In genomic region chr3:119779731-119780383, GRCh38 we compare ENCODE assay signal across 19 cellular contexts. TPM values are rescaled to one million over a fixed set of nuclear protein-coding genes. Genes with fewer than 3 reads are reported as not detected.
DNase-seq lines count a peak whose midpoint lies in the region; ATAC-seq lines count a peak whose summit lies in the region.
"Had no signal": no experiment of that assay in that cellular context is flagged by ENCODE, and none has a peak within 500 bp of the region (broad histone marks: within the 10 kb centered on the region; RNA-seq: fewer than 3 reads in every experiment).

No MANE protein-coding gene starts in this region.

- H4K8ac ChIP-seq in mesendoderm (ENCODE audit: low read depth, low read length), result no peak overlapping the region

- H3K36me3 Mint-ChIP-seq in immature natural killer cell, result no peaks in the 10 kb centered on the region

- no peak overlapping the region for H2AK5ac ChIP-seq in mesendoderm (ENCODE audit: low read length)

- H3K23ac ChIP-seq in mesendoderm (ENCODE audit: low read length), result no peak overlapping the region

- H3K56ac ChIP-seq in mesendoderm (ENCODE audit: low read length), result no peak overlapping the region

- H3K27ac ChIP-seq in mesendoderm (ENCODE audit: low read depth, low read length), result no peak overlapping the region
- H3K27ac ChIP-seq: coronary artery, KMS-11, suprapubic skin had no signal

- no peaks in the 10 kb centered on the region for H3K27me3 ChIP-seq in mesendoderm (ENCODE audit: insufficient read depth, low read length, poor library complexity)
- H3K27me3 ChIP-seq: suprapubic skin had no signal

- no CpG with 5 or more reads among the region's 2 CpGs for WGBS in mesendoderm (ENCODE audit: extremely low coverage, insufficient coverage, low lambda C conversion rate)

- peak; percentile 2 for DNase-seq in kidney tubule cell (ENCODE audit: low spot score)
- no peak for DNase-seq in mesendoderm
- no peak for DNase-seq in immature natural killer cell
- DNase-seq in occipital lobe (lab: John Stamatoyannopoulos, UW), result no peak
- no peak for DNase-seq in NK-92 (lab: John Stamatoyannopoulos, UW; ENCODE audit: unreplicated experiment)
- DNase-seq: activated CD4-positive, alpha-beta T cell treated with anti-CD3 and anti-CD28 coated beads for 48 hours; activated naive CD4-positive, alpha-beta T cell treated with Interleukin-2 at 50 U/mL for 16 hours; foreskin melanocyte; posterior cingulate gyrus; stimulated activated CD4-positive, alpha-beta T cell treated with anti-CD3 and anti-CD28 coated beads, Interleukin-4, amount 100 ng/mL, for 4 hours had no signal

- H3K4me1 Mint-ChIP-seq in immature natural killer cell, result no peaks in the 10 kb centered on the region

- H3K9me3 Mint-ChIP-seq in immature natural killer cell, result peaks cover 0 to 3% (median under 1%) of the 10 kb centered on the region in 6 donors

- peaks cover 0 to 4% (median 0%) of the 10 kb centered on the region in 3 donors for H3K27me3 Mint-ChIP-seq in immature natural killer cell (ENCODE audit: low read depth in 3 of 3)

- H2BK120ac ChIP-seq in mesendoderm (ENCODE audit: low read depth, low read length), result no peak overlapping the region

- no peak overlapping the region for H3K9ac ChIP-seq in mesendoderm (ENCODE audit: low read length)
- H3K9ac ChIP-seq: KMS-11 had no signal

- no peak overlapping the region for H4K5ac ChIP-seq in mesendoderm (ENCODE audit: low read length)

- no peak overlapping the region for H2BK5ac ChIP-seq in mesendoderm (ENCODE audit: low read length)

- H3K27ac Mint-ChIP-seq in immature natural killer cell, result no peak overlapping the region

- H2BK15ac ChIP-seq in mesendoderm (replicated peaks; ENCODE audit: low read depth), result no peak overlapping the region

- H3K4me3 Mint-ChIP-seq in immature natural killer cell, result no peak overlapping the region

- no peak overlapping the region for H3K18ac ChIP-seq in mesendoderm (ENCODE audit: low read length)

- no peak overlapping the region for H3K4ac ChIP-seq in mesendoderm (ENCODE audit: low read depth, low read length)

- peak; percentile 66 for ATAC-seq in GM18867 (IDR thresholded peaks at IDR 0.05; ENCODE audit: unreplicated experiment)
- ATAC-seq in GM21717 (IDR thresholded peaks at IDR 0.05; ENCODE audit: unreplicated experiment), result peak; percentile 64
- ATAC-seq in HG03457 (IDR thresholded peaks at IDR 0.05; ENCODE audit: unreplicated experiment), result peak; percentile 83
- ATAC-seq: HCT116 had no signal

- H3K79me2 ChIP-seq in mesendoderm (ENCODE audit: control insufficient read depth, insufficient read depth, low read length), result no peaks in the 10 kb centered on the region

- H3K79me1 ChIP-seq in mesendoderm (ENCODE audit: low read length), result no peaks in the 10 kb centered on the region

- H3K4me3 ChIP-seq in mesendoderm (ENCODE audit: low read length), result no peak overlapping the region
- H3K4me3 ChIP-seq: coronary artery, suprapubic skin had no signal

- no peaks in the 10 kb centered on the region for H3K4me1 ChIP-seq in mesendoderm (ENCODE audit: control insufficient read depth, low read depth, low read length)
- H3K4me1 ChIP-seq: suprapubic skin had no signal

- H3K4me2 ChIP-seq in mesendoderm (ENCODE audit: low read length), result no peak overlapping the region
- H3K4me2 ChIP-seq: KMS-11 had no signal

- H3K36me3 ChIP-seq in mesendoderm (ENCODE audit: control insufficient read depth, insufficient read depth, low read length), result no peaks in the 10 kb centered on the region
- H3K36me3 ChIP-seq: suprapubic skin had no signal

RNA-seq across cellular contexts. Expression of gene NR1I2, which starts 2.0 kb away (rescaled TPM):
- polyA plus RNA-seq in mesendoderm (2013, experiment 1 of 2), result 0.21 TPM
- polyA plus RNA-seq in mesendoderm (2013, experiment 2 of 2), result 0.24 TPM
- under 1 TPM in 2 of 3 donors, not detected in 1; 0.24 to 0.40 TPM for polyA plus RNA-seq in immature natural killer cell
- 0.16 TPM for total RNA-seq in occipital lobe
- total RNA-seq: lower leg skin, SK-MEL-5, suprapubic skin had no signal
